2 cellular contexts compared by ENCODE assay signal in the genomic region with DNA sequence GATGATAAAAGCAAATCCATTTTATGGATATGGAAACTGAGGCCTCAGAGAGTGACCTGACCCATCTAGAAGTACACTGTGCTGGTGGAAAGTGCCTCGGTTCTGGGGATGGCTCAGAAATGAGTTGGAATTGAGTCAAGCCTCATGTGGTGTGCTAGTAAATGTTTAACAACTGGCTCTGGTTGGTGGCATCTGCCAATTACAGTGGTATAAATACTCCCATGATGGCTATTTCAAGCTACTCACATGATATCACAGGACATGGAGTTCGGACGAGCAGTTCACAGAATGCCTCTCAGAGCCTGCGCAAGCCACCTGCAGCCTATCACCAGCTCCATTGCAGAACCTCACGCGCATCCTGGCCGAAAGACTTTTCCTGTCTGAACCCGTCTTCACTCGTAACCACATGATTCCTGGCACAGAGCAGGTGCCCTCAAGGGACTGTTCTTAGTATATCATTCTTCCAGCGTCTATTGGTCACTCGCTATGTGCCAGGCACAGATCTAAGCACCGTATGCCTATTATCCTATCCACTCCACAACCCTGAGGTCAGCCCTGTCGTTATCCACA.
TF ChIP-seq lines count a peak whose summit lies in the region.

No MANE protein-coding gene starts in this region.

TF ChIP-seq in HEK293, 187 proteins besides CTCF, POLR2A, EP300 and RAD21:
- TF ChIP-seq ZNF354C (tag by site-specific recombination; IDR thresholded peaks at IDR 0.05; ENCODE audit: borderline replicate concordance, low read depth) (no peak), ZNF112 (tag by site-specific recombination; IDR thresholded peaks at IDR 0.05) (peak; percentile 93)

TF ChIP-seq in K562, 482 proteins besides CTCF, POLR2A, EP300 and RAD21:
- no peak for TF ChIP-seq PHF21A (IDR thresholded peaks at IDR 0.05; ENCODE audit: borderline replicate concordance, low read depth)
- peak; percentile 62 for TF ChIP-seq BCOR (IDR thresholded peaks at IDR 0.05)
- TF ChIP-seq CHD4 (IDR thresholded peaks at IDR 0.05; ENCODE audit: insufficient read depth, insufficient replicate concordance, low read depth, low read length, poor library complexity, severe bottlenecking) = no peak
- no peak for TF ChIP-seq TEAD1 (CRISPR knock-in tag; IDR thresholded peaks at IDR 0.05)
- TF ChIP-seq RBM25 (IDR thresholded peaks at IDR 0.05; ENCODE audit: low read depth, low read length, severe bottlenecking) = peak; percentile 40
- no peak for TF ChIP-seq IRF9 (tag; IDR thresholded peaks at IDR 0.05)
- 0 out of 4 replicates have a peak, but pooled peaks of 1 of the 2 experiments have one; percentile 12 for TF ChIP-seq KDM1A (IDR thresholded peaks at IDR 0.05)
TF ChIP-seq in K562: peak in this region for 3.
